In the genomic region with DNA sequence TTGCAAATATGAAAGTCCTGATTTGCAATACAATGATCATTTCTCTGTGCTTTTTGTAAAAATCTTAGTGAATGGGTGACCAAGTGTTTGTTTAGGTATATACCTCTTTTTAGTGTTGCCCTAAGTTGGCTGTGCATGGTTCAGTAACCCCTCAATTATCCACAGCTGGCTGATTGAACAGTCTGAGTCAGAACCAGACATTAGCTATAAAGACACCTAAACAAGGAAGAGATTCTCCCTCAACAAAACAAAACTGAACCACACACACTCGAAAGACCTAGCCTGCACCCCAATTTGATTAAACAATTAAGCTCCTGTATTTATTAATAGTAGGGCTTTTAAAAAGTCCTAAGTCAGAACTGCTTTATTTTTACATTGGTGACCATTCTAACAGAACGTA, we compare ENCODE assay signal across 8 cellular contexts. TPM values are rescaled to one million over a fixed set of nuclear protein-coding genes. Genes with fewer than 3 reads are reported as not detected.
DNase-seq lines count a peak whose midpoint lies in the region; ATAC-seq lines count a peak whose summit lies in the region.

No MANE protein-coding gene starts in this region.

- peak overlapping the region; percentile 96 for H3K4me3 ChIP-seq in ACC112 (ENCODE audit: low read depth, low read length)
- peak overlapping the region; percentile 96 for H3K4me3 ChIP-seq in adipocyte (ENCODE audit: low read length)
- H3K4me3 ChIP-seq in neuron (ENCODE audit: low read length): peak overlapping the region; percentile 82

- no peak overlapping the region for H2AFZ ChIP-seq in ACC112 (ENCODE audit: low read length, unreplicated experiment)
- no peak overlapping the region for H2AFZ ChIP-seq in neuron (ENCODE audit: low read depth, low read length)

- H3K79me2 ChIP-seq in ACC112 (ENCODE audit: control insufficient read depth, insufficient read depth, low read length, unreplicated experiment): peaks cover 87% of the 10 kb centered on the region

- H3K36me3 ChIP-seq in ACC112 (ENCODE audit: insufficient read depth, low read length): no peaks in the 10 kb centered on the region
- H3K36me3 ChIP-seq in adipocyte (ENCODE audit: control insufficient read depth, insufficient read depth, low read length, severe bottlenecking): no peaks in the 10 kb centered on the region
- H3K36me3 ChIP-seq in neuron (ENCODE audit: insufficient read depth, low read length): peaks cover 9% of the 10 kb centered on the region

- H3K9me3 ChIP-seq in adipocyte (ENCODE audit: control insufficient read depth, low read length) (no peaks in the 10 kb centered on the region), neuron (ENCODE audit: low read length) (no peaks in the 10 kb centered on the region)

- peaks cover 21% of the 10 kb centered on the region for H3K4me1 ChIP-seq in ACC112 (ENCODE audit: control insufficient read depth, insufficient read depth, low read length, unreplicated experiment)
- H3K4me1 ChIP-seq in adipocyte (ENCODE audit: control insufficient read depth, insufficient read depth, low read length): peaks cover 24% of the 10 kb centered on the region
- H3K4me1 ChIP-seq in neuron (ENCODE audit: insufficient read depth, low read length): peaks cover 15% of the 10 kb centered on the region

- ATAC-seq in GM18858 (IDR thresholded peaks at IDR 0.05; ENCODE audit: unreplicated experiment) (peak; percentile 37), HG03280 (IDR thresholded peaks at IDR 0.05; ENCODE audit: unreplicated experiment) (peak; percentile 27), HG03521 (IDR thresholded peaks at IDR 0.05; ENCODE audit: unreplicated experiment) (no peak), GM21381 (IDR thresholded peaks at IDR 0.05; ENCODE audit: unreplicated experiment) (no peak)

- H3K27me3 ChIP-seq in ACC112 (ENCODE audit: insufficient read depth, low read length): no peaks in the 10 kb centered on the region
- no peaks in the 10 kb centered on the region for H3K27me3 ChIP-seq in adipocyte (replicated peaks; ENCODE audit: control insufficient read depth, insufficient read depth, low read length)
- no peaks in the 10 kb centered on the region for H3K27me3 ChIP-seq in neuron (ENCODE audit: insufficient read depth, low read length)

- H3K27ac ChIP-seq in ACC112 (ENCODE audit: low read depth, low read length): no peak overlapping the region

- DNase-seq in adipocyte (ENCODE audit: low read depth): no peak
- DNase-seq in H4 (ENCODE audit: low spot score): no peak

- peak overlapping the region; percentile 99 for H3K9ac ChIP-seq in adipocyte (ENCODE audit: low read length)

RNA-seq across cellular contexts. Expression of a gene that starts 2.8 kb away (rescaled TPM):
- total RNA-seq in H4 (2014; rRNA removed; shearing (Covaris generic)): 9.9 and 25.6 TPM in 2 replicates

Comparison
In these comparisons a context has a peak if more than half of its experiments do, and no peak if none do; other contexts are left out.
1. ATAC-seq: peak in GM18858 (single experiment) and HG03280 (single experiment); none in HG03521 (single experiment) and GM21381 (single experiment).
2. Peak in every context shown above with its lines, with median percentiles within 50 percentile points of each other: H3K4me3 ChIP-seq.